In the genomic region with DNA sequence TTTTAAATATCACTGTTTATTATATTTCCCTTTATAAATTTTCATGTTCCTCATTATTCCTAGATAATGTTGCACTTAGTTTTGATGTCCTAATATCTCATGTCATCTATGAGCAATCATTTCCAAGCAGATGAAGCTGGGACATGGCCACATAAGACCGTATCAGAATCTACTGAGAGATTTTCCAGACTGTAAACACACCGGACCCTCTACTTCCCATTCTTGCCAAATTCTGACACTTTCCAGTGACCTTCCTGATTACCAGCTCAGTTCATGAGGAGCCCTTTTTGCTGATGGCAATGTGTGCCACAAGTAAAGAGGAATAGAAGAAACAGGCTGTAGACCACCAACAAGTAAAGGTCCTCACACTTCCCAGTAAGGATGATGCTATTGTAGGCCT, we compare ENCODE assay signal across 1 cellular context.
TF ChIP-seq lines count a peak whose summit lies in the region.

No MANE protein-coding gene starts in this region.

TF ChIP-seq in H1, 55 proteins besides CTCF, POLR2A, EP300 and RAD21:
- no peak for TF ChIP-seq CEBPB (IDR thresholded peaks at IDR 0.05; ENCODE audit: low read depth, low read length)
- no peak for TF ChIP-seq CTBP2 (IDR thresholded peaks at IDR 0.05; ENCODE audit: borderline replicate concordance, insufficient read depth, insufficient read length, low read length)
- TF ChIP-seq, protein P1, sequence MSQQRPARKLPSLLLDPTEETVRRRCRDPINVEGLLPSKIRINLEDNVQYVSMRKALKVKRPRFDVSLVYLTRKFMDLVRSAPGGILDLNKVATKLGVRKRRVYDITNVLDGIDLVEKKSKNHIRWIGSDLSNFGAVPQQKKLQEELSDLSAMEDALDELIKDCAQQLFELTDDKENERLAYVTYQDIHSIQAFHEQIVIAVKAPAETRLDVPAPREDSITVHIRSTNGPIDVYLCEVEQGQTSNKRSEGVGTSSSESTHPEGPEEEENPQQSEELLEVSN (IDR thresholded peaks at IDR 0.05): no peak
- no peak for TF ChIP-seq NANOG (IDR thresholded peaks at IDR 0.05; ENCODE audit: insufficient read depth, low read depth, low read length, poor library complexity, severe bottlenecking)
- TF ChIP-seq JUND (IDR thresholded peaks at IDR 0.05; ENCODE audit: low read length): no peak
- no peak for TF ChIP-seq GABPA (IDR thresholded peaks at IDR 0.05; ENCODE audit: borderline replicate concordance, insufficient read depth, low read length)
- TF ChIP-seq JUN (IDR thresholded peaks at IDR 0.05; ENCODE audit: low read depth, low read length): no peak
- no peak for TF ChIP-seq RFX5 (IDR thresholded peaks at IDR 0.05; ENCODE audit: borderline replicate concordance, low read depth, low read length)
- no peak for TF ChIP-seq CBX8 (IDR thresholded peaks at IDR 0.05; ENCODE audit: borderline replicate concordance, low read depth, low read length)
- TF ChIP-seq EZH2 (IDR thresholded peaks at IDR 0.05; ENCODE audit: low read depth, low read length, severe bottlenecking): no peak
- TF ChIP-seq SIRT6 (IDR thresholded peaks at IDR 0.05; ENCODE audit: low read length): no peak
- no peak for TF ChIP-seq BCL11A (IDR thresholded peaks at IDR 0.05; ENCODE audit: low read depth in 2 of 2, low read length in 2 of 2)
